In the genomic region with DNA sequence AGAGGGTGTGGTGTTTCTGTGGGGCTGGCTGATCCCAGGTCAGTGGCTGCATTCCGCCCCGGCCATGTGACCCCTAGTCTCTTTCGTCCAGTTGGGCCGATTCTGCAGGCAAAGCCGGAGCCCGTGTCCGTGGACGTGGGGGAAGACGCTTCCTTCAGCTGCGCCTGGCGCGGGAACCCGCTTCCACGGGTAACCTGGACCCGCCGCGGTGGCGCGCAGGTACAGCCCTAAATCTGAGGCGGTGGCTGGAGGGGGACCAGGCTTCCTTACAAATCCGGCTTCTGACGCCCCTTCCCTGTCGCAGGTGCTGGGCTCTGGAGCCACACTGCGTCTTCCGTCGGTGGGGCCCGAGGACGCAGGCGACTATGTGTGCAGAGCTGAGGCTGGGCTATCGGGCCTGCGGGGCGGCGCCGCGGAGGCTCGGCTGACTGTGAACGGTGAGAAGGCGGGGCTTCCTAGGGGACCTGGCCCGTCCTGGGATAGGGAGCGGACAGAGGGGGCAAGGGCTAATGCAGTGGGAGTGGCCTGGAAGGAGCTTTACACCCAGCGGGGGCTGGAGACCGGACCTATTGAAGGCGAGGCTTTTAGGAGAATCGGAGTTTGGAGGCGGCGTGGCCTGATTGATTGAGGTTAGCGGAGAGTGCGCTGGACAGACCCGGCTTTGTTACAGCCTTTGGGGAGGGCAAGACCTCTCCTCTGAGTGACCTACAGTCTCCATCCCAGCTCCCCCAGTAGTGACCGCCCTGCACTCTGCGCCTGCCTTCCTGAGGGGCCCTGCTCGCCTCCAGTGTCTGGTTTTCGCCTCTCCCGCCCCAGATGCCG, we compare ENCODE assay signal across 1 cellular context.
TF ChIP-seq lines count a peak whose summit lies in the region.

No MANE protein-coding gene starts in this region.

TF ChIP-seq in HepG2, 621 proteins besides CTCF, POLR2A, EP300 and RAD21 (continued from another document and continues in another):
- TF ChIP-seq, protein P1, sequence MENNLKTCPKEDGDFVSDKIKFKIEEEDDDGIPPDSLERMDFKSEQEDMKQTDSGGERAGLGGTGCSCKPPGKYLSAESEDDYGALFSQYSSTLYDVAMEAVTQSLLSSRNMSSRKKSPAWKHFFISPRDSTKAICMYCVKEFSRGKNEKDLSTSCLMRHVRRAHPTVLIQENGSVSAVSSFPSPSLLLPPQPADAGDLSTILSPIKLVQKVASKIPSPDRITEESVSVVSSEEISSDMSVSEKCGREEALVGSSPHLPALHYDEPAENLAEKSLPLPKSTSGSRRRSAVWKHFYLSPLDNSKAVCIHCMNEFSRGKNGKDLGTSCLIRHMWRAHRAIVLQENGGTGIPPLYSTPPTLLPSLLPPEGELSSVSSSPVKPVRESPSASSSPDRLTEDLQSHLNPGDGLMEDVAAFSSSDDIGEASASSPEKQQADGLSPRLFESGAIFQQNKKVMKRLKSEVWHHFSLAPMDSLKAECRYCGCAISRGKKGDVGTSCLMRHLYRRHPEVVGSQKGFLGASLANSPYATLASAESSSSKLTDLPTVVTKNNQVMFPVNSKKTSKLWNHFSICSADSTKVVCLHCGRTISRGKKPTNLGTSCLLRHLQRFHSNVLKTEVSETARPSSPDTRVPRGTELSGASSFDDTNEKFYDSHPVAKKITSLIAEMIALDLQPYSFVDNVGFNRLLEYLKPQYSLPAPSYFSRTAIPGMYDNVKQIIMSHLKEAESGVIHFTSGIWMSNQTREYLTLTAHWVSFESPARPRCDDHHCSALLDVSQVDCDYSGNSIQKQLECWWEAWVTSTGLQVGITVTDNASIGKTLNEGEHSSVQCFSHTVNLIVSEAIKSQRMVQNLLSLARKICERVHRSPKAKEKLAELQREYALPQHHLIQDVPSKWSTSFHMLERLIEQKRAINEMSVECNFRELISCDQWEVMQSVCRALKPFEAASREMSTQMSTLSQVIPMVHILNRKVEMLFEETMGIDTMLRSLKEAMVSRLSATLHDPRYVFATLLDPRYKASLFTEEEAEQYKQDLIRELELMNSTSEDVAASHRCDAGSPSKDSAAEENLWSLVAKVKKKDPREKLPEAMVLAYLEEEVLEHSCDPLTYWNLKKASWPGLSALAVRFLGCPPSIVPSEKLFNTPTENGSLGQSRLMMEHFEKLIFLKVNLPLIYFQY (CRISPR knock-in tag; IDR thresholded peaks at IDR 0.05; ENCODE audit: borderline replicate concordance) = peak; percentile 54; the same call in 1 of the 2 replicates
- TF ChIP-seq, protein P2, sequence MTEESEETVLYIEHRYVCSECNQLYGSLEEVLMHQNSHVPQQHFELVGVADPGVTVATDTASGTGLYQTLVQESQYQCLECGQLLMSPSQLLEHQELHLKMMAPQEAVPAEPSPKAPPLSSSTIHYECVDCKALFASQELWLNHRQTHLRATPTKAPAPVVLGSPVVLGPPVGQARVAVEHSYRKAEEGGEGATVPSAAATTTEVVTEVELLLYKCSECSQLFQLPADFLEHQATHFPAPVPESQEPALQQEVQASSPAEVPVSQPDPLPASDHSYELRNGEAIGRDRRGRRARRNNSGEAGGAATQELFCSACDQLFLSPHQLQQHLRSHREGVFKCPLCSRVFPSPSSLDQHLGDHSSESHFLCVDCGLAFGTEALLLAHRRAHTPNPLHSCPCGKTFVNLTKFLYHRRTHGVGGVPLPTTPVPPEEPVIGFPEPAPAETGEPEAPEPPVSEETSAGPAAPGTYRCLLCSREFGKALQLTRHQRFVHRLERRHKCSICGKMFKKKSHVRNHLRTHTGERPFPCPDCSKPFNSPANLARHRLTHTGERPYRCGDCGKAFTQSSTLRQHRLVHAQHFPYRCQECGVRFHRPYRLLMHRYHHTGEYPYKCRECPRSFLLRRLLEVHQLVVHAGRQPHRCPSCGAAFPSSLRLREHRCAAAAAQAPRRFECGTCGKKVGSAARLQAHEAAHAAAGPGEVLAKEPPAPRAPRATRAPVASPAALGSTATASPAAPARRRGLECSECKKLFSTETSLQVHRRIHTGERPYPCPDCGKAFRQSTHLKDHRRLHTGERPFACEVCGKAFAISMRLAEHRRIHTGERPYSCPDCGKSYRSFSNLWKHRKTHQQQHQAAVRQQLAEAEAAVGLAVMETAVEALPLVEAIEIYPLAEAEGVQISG (CRISPR knock-in tag; IDR thresholded peaks at IDR 0.05) = peak; percentile 13; the same call in 1 of the 2 replicates
- TF ChIP-seq, protein P3, sequence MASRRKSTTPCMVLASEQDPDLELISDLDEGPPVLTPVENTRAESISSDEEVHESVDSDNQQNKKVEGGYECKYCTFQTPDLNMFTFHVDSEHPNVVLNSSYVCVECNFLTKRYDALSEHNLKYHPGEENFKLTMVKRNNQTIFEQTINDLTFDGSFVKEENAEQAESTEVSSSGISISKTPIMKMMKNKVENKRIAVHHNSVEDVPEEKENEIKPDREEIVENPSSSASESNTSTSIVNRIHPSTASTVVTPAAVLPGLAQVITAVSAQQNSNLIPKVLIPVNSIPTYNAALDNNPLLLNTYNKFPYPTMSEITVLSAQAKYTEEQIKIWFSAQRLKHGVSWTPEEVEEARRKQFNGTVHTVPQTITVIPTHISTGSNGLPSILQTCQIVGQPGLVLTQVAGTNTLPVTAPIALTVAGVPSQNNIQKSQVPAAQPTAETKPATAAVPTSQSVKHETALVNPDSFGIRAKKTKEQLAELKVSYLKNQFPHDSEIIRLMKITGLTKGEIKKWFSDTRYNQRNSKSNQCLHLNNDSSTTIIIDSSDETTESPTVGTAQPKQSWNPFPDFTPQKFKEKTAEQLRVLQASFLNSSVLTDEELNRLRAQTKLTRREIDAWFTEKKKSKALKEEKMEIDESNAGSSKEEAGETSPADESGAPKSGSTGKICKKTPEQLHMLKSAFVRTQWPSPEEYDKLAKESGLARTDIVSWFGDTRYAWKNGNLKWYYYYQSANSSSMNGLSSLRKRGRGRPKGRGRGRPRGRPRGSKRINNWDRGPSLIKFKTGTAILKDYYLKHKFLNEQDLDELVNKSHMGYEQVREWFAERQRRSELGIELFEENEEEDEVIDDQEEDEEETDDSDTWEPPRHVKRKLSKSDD (CRISPR knock-in tag; IDR thresholded peaks at IDR 0.05; ENCODE audit: low read depth) = no peak
- TF ChIP-seq NFYC (CRISPR knock-in tag; IDR thresholded peaks at IDR 0.05) (0 out of 2 replicates have a peak, but pooled peaks have one; percentile 17), ONECUT2 (CRISPR knock-in tag; IDR thresholded peaks at IDR 0.05) (0 out of 2 replicates have a peak, but pooled peaks have one; percentile 26), ZNF441 (CRISPR knock-in tag; IDR thresholded peaks at IDR 0.05; ENCODE audit: borderline replicate concordance) (peak; percentile 36; the same call in 1 of the 2 replicates), SMARCC2 (IDR thresholded peaks at IDR 0.05) (no peak), SALL2 (CRISPR knock-in tag; IDR thresholded peaks at IDR 0.05) (no peak), ZNF678 (CRISPR knock-in tag; IDR thresholded peaks at IDR 0.05) (0 out of 2 replicates have a peak, but pooled peaks have one; percentile 30), SP4 (CRISPR knock-in tag; IDR thresholded peaks at IDR 0.05) (peak; percentile 68), EEA1 (CRISPR knock-in tag; IDR thresholded peaks at IDR 0.05; ENCODE audit: borderline replicate concordance) (peak; percentile 25; the same call in 1 of the 2 replicates), ZNF891 (CRISPR knock-in tag; IDR thresholded peaks at IDR 0.05) (peak; percentile 70; the same call in 1 of the 2 replicates), SOX6 (IDR thresholded peaks at IDR 0.05) (no peak), SOX6 (CRISPR knock-in tag; IDR thresholded peaks at IDR 0.05) (peak; percentile 37; the same call in 1 of the 2 replicates), NRL (CRISPR knock-in tag; IDR thresholded peaks at IDR 0.05; ENCODE audit: borderline replicate concordance) (0 out of 2 replicates have a peak, but pooled peaks have one; percentile 28), ZNF605 (CRISPR knock-in tag; IDR thresholded peaks at IDR 0.05) (0 out of 2 replicates have a peak, but pooled peaks have one; percentile 39), HNF4G (IDR thresholded peaks at IDR 0.05; ENCODE audit: borderline replicate concordance, low read depth, low read length) (peak; percentile 22; the same call in 1 of the 2 replicates), HNF4G (CRISPR knock-in tag; IDR thresholded peaks at IDR 0.05; ENCODE audit: borderline replicate concordance, low read depth) (no peak), RBFOX2 (IDR thresholded peaks at IDR 0.05; ENCODE audit: low read depth, low read length) (peak; percentile 62; the same call in 1 of the 2 replicates), HDAC1 (CRISPR knock-in tag; IDR thresholded peaks at IDR 0.05) (no peak), ZNF777 (CRISPR knock-in tag; IDR thresholded peaks at IDR 0.05) (peak; percentile 96), ZNF768 (CRISPR knock-in tag; IDR thresholded peaks at IDR 0.05) (peak; percentile 30; the same call in 1 of the 2 replicates), ZBTB20 (CRISPR knock-in tag; IDR thresholded peaks at IDR 0.05; ENCODE audit: borderline replicate concordance, low read depth) (0 out of 2 replicates have a peak, but pooled peaks have one; percentile 27), NR2C2 (CRISPR knock-in tag; IDR thresholded peaks at IDR 0.05; ENCODE audit: borderline replicate concordance) (0 out of 2 replicates have a peak, but pooled peaks have one; percentile 27), ZNF558 (CRISPR knock-in tag; IDR thresholded peaks at IDR 0.05; ENCODE audit: borderline replicate concordance) (no peak), ZMYM2 (CRISPR knock-in tag; IDR thresholded peaks at IDR 0.05) (peak; percentile 51; the same call in 1 of the 2 replicates), HNRNPLL (IDR thresholded peaks at IDR 0.05; ENCODE audit: low read depth, low read length, poor library complexity, severe bottlenecking) (peak; percentile 62), ZNF589 (CRISPR knock-in tag; conservative IDR thresholded peaks at IDR 0.05) (no peak), ZNF292 (CRISPR knock-in tag; IDR thresholded peaks at IDR 0.05; ENCODE audit: borderline replicate concordance, low read depth) (0 out of 2 replicates have a peak, but pooled peaks have one; percentile 32), PHF21A (CRISPR knock-in tag; IDR thresholded peaks at IDR 0.05) (peak; percentile 81), ZNF75D (CRISPR knock-in tag; IDR thresholded peaks at IDR 0.05; ENCODE audit: borderline replicate concordance) (no peak), GZF1 (CRISPR knock-in tag; IDR thresholded peaks at IDR 0.05) (0 out of 2 replicates have a peak, but pooled peaks have one; percentile 50), MAFF (IDR thresholded peaks at IDR 0.05; ENCODE audit: low read depth, low read length) (no peak), NCOA1 (CRISPR knock-in tag; IDR thresholded peaks at IDR 0.05) (0 out of 2 replicates have a peak, but pooled peaks have one; percentile 47)
- TF ChIP-seq, protein P4, sequence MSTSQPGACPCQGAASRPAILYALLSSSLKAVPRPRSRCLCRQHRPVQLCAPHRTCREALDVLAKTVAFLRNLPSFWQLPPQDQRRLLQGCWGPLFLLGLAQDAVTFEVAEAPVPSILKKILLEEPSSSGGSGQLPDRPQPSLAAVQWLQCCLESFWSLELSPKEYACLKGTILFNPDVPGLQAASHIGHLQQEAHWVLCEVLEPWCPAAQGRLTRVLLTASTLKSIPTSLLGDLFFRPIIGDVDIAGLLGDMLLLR (CRISPR knock-in tag; IDR thresholded peaks at IDR 0.05) = 0 out of 2 replicates have a peak, but pooled peaks have one; percentile 27
- TF ChIP-seq, protein P5, sequence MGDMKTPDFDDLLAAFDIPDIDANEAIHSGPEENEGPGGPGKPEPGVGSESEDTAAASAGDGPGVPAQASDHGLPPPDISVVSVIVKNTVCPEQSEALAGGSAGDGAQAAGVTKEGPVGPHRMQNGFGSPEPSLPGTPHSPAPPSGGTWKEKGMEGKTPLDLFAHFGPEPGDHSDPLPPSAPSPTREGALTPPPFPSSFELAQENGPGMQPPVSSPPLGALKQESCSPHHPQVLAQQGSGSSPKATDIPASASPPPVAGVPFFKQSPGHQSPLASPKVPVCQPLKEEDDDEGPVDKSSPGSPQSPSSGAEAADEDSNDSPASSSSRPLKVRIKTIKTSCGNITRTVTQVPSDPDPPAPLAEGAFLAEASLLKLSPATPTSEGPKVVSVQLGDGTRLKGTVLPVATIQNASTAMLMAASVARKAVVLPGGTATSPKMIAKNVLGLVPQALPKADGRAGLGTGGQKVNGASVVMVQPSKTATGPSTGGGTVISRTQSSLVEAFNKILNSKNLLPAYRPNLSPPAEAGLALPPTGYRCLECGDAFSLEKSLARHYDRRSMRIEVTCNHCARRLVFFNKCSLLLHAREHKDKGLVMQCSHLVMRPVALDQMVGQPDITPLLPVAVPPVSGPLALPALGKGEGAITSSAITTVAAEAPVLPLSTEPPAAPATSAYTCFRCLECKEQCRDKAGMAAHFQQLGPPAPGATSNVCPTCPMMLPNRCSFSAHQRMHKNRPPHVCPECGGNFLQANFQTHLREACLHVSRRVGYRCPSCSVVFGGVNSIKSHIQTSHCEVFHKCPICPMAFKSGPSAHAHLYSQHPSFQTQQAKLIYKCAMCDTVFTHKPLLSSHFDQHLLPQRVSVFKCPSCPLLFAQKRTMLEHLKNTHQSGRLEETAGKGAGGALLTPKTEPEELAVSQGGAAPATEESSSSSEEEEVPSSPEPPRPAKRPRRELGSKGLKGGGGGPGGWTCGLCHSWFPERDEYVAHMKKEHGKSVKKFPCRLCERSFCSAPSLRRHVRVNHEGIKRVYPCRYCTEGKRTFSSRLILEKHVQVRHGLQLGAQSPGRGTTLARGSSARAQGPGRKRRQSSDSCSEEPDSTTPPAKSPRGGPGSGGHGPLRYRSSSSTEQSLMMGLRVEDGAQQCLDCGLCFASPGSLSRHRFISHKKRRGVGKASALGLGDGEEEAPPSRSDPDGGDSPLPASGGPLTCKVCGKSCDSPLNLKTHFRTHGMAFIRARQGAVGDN (CRISPR knock-in tag; IDR thresholded peaks at IDR 0.05) = peak; percentile 66
- TF ChIP-seq, protein P6, sequence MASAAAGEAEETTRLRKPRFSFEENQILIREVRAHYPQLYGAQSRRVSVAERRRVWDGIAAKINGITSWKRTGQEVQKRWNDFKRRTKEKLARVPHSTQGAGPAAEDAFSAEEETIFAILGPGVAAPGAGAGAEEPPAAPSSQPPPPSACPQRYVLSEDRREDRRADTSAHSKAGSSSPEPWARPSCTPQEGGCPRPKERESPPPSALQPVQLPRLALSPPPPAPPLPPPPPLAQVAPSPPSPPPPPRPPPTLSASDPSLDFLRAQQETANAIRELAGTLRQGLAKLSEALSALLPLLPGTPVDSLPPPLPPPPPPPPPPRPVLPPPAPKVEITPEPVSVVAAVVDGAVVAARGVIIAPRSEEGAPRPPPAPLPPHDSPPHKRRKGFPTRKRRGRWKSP (CRISPR knock-in tag; IDR thresholded peaks at IDR 0.05) = peak; percentile 45; the same call in 1 of the 2 replicates
- TF ChIP-seq, protein P7, sequence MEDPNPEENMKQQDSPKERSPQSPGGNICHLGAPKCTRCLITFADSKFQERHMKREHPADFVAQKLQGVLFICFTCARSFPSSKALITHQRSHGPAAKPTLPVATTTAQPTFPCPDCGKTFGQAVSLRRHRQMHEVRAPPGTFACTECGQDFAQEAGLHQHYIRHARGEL (CRISPR knock-in tag; IDR thresholded peaks at IDR 0.05) = no peak
- TF ChIP-seq, protein P8, sequence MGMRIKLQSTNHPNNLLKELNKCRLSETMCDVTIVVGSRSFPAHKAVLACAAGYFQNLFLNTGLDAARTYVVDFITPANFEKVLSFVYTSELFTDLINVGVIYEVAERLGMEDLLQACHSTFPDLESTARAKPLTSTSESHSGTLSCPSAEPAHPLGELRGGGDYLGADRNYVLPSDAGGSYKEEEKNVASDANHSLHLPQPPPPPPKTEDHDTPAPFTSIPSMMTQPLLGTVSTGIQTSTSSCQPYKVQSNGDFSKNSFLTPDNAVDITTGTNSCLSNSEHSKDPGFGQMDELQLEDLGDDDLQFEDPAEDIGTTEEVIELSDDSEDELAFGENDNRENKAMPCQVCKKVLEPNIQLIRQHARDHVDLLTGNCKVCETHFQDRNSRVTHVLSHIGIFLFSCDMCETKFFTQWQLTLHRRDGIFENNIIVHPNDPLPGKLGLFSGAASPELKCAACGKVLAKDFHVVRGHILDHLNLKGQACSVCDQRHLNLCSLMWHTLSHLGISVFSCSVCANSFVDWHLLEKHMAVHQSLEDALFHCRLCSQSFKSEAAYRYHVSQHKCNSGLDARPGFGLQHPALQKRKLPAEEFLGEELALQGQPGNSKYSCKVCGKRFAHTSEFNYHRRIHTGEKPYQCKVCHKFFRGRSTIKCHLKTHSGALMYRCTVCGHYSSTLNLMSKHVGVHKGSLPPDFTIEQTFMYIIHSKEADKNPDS (CRISPR knock-in tag; IDR thresholded peaks at IDR 0.05) = no peak
